8 cellular contexts compared by ENCODE assay signal in genomic region chr22:50473088-50473487, GRCh38. TPM values are rescaled to one million over a fixed set of nuclear protein-coding genes. Genes with fewer than 3 reads are reported as not detected.
A peak's percentile ranks its signal among the peaks of the same experiment; 100 is the strongest.
DNase-seq lines count a peak whose midpoint lies in the region; ATAC-seq and TF ChIP-seq lines count a peak whose summit lies in the region.

No MANE protein-coding gene starts in this region.

- CTCF ChIA-PET in PC-9 (lab: Charles Lee) = no interaction called here

- no peaks in the 10 kb centered on the region for H3K9me2 ChIP-seq in PC-9 (ENCODE audit: insufficient read depth)

- H3K4me3 ChIP-seq in GM12875 (ENCODE audit: low read depth, low read length) = peak overlapping the region; percentile 74
- peak overlapping the region; percentile 77; the same call in 1 of the 2 replicates for H3K4me3 ChIP-seq in PC-9
- no peak overlapping the region for H3K4me3 ChIP-seq in astrocyte of the cerebellum (ENCODE audit: low read depth, low read length)
- H3K4me3 ChIP-seq in testis = no peak overlapping the region

- no peaks in the 10 kb centered on the region for H3K27me3 ChIP-seq in PC-9 (ENCODE audit: insufficient read depth, low read depth)
- no peaks in the 10 kb centered on the region for H3K27me3 ChIP-seq in testis

- no peak for TF ChIP-seq POLR2A in testis (IDR thresholded peaks at IDR 0.05)

- H2AFZ ChIP-seq in PC-9 = no peak overlapping the region

- 76 to 77% methylated on average over 6 of the region's 6 CpGs for WGBS in testis, 2 donors

- peak overlapping the region; percentile 88 to 95 (median 92) for H3K4me3 Mint-ChIP-seq in naive B cell

- H3K4me1 Mint-ChIP-seq in naive B cell = peaks cover 53 to 76% (median 66%) of the 10 kb centered on the region in 3 donors

- intact Hi-C loops in PC-9 (cut with micrococcal nuclease; ENCODE audit: unreplicated experiment) (no loop called here), testis (cut with DNase I; ENCODE audit: low total_unique reads) (no loop called here)

- BruUV-seq in PC-9 (replicated peaks; lab: Mats Ljungman, UMichigan) = no TSS peak

- H4K20me1 ChIP-seq in PC-9 (ENCODE audit: insufficient read depth) = peaks cover 61% of the 10 kb centered on the region

- TF ChIP-seq CTCF in GM12875 (IDR thresholded peaks at IDR 0.05; ENCODE audit: borderline replicate concordance, insufficient read depth, low read depth, low read length) = peak; percentile 72
- peak; percentile 66 for TF ChIP-seq CTCF in PC-9 (conservative IDR thresholded peaks at IDR 0.05)
- TF ChIP-seq CTCF in astrocyte of the cerebellum (IDR thresholded peaks at IDR 0.05; ENCODE audit: low read depth, low read length, missing control alignments) = peak; percentile 30
- no peak for TF ChIP-seq CTCF in testis (IDR thresholded peaks at IDR 0.05)

- POLR2A ChIA-PET in PC-9 (lab: Charles Lee; ENCODE audit: unreplicated experiment) = interaction anchor here (0.6 kb wide), 1 partner anchor 12 kb away, joined by 3 read pairs; no protein-coding TSS in a partner anchor

- H3K4me2 ChIP-seq in PC-9 = peak overlapping the region; percentile 87

- H3K4me1 ChIP-seq in PC-9 (replicated peaks; ENCODE audit: insufficient read depth) (peaks cover 60% of the 10 kb centered on the region), testis (peaks cover 19% of the 10 kb centered on the region)

- no peaks in the 10 kb centered on the region for H3K27me3 Mint-ChIP-seq in naive B cell

- H3K27ac ChIP-seq in PC-9 (no peak overlapping the region), testis (no peak overlapping the region)

- peaks cover 47% of the 10 kb centered on the region for H3F3A ChIP-seq in PC-9 (ENCODE audit: insufficient read depth, low read depth)

- in situ Hi-C loops in astrocyte of the cerebellum (cut with HindIII; ENCODE audit: low sequenced_read_pairs) = no loop called here

- H3K27ac Mint-ChIP-seq in naive B cell = peak overlapping the region; percentile 54 to 98 (median 92)

- H3K36me3 ChIP-seq in PC-9 (ENCODE audit: low read depth) = no peaks in the 10 kb centered on the region
- H3K36me3 ChIP-seq in testis (ENCODE audit: low read depth, missing control alignments) = no peaks in the 10 kb centered on the region

- ATAC-seq in naive B cell (ENCODE audit: low read depth in 2 of 2) (no peak), HG03520 (IDR thresholded peaks at IDR 0.05; ENCODE audit: unreplicated experiment) (no peak)

- H3K9me3 Mint-ChIP-seq in naive B cell = peaks cover 0 to 2% (median 0%) of the 10 kb centered on the region in 7 donors

- no peaks in the 10 kb centered on the region for H3K9me3 ChIP-seq in PC-9 (ENCODE audit: insufficient read depth, low read depth)
- no peaks in the 10 kb centered on the region for H3K9me3 ChIP-seq in testis

- peak in 1 of 2 experiments; percentile 43 for DNase-seq in PC-9
- no peak for DNase-seq in astrocyte of the cerebellum (ENCODE audit: low read depth)
- peak; percentile 28 for DNase-seq in naive B cell
- no peak for DNase-seq in testis
- no peak for DNase-seq in NCI-H526 treated with DMSO at 0.1 percent for 48 hours (lab: John Stamatoyannopoulos, UW)
- no peak for DNase-seq in Ammon's horn (ENCODE audit: low spot score)

- H3K36me3 Mint-ChIP-seq in naive B cell = no peaks in the 10 kb centered on the region

- H3K79me2 ChIP-seq in PC-9 (ENCODE audit: low read depth) = peaks cover 62% of the 10 kb centered on the region

RNA-seq across cellular contexts. Expression of gene SBF1, which starts 1.7 kb away (rescaled TPM):
- 85.2 and 104 TPM in 2 replicates for total RNA-seq in PC-9 (2021)
- 10 to 100 TPM in 4 of 6 donors, 1 to 10 TPM in 2; 6.9 to 26.6 (median 11.4) TPM for polyA plus RNA-seq in naive B cell (ENCODE audit: low read depth in 6 of 6)
- 100 to 1,000 TPM; 201 to 208 TPM for total RNA-seq in testis
- polyA plus RNA-seq in testis (ENCODE audit: insufficient read depth, low read depth, low replicate concordance) = 239 TPM

RNA-seq across cellular contexts. Expression of gene ADM2, which starts 8.3 kb away (rescaled TPM):
- total RNA-seq in PC-9 (2021) (7.2 and 10.5 TPM in 2 replicates), testis (1 to 10 TPM; 1.0 to 1.9 TPM)
- polyA plus RNA-seq in naive B cell (ENCODE audit: low read depth in 6 of 6) (under 1 TPM in 3 of 6 donors, not detected in 3; 0.08 to 0.86 (median 0.20) TPM), testis (ENCODE audit: insufficient read depth, low read depth, low replicate concordance) (0.99 TPM)

RNA-seq across cellular contexts. Expression of gene MIOX, which starts 13.6 kb away (rescaled TPM):
- total RNA-seq in PC-9 (2021) (1.4 and 1.5 TPM in 2 replicates), testis (under 1 TPM; 0.24 to 0.25 TPM)
- polyA plus RNA-seq in naive B cell (ENCODE audit: low read depth in 6 of 6) (not detected), testis (ENCODE audit: insufficient read depth, low read depth, low replicate concordance) (not detected)

RNA-seq across cellular contexts. Expression of gene LMF2, which starts 34.4 kb away (rescaled TPM):
- total RNA-seq in PC-9 (2021) (37.3 and 52.2 TPM in 2 replicates), testis (100 to 1,000 TPM in 1 of 2 donors, 10 to 100 TPM in 1; 95.4 to 109 TPM)
- polyA plus RNA-seq in naive B cell (ENCODE audit: low read depth in 6 of 6) (10 to 100 TPM in 3 of 6 donors, 1 to 10 TPM in 3; 6.4 to 20.9 (median 10.1) TPM), testis (ENCODE audit: insufficient read depth, low read depth, low replicate concordance) (59.7 TPM)

RNA-seq across cellular contexts. Expression of gene NCAPH2, which starts 34.9 kb away (rescaled TPM):
- total RNA-seq in PC-9 (2021) (58.8 and 62.9 TPM in 2 replicates), testis (10 to 100 TPM; 88.5 to 89.2 TPM)
- polyA plus RNA-seq in naive B cell (ENCODE audit: low read depth in 6 of 6) (10 to 100 TPM; 33.9 to 43.3 (median 37.6) TPM), testis (ENCODE audit: insufficient read depth, low read depth, low replicate concordance) (67.4 TPM)

Comparison
In these comparisons a context has a peak if more than half of its experiments do, and no peak if none do; other contexts are left out.
1. H3K4me3 ChIP-seq: peak in GM12875 (single experiment) and PC-9 (single experiment); none in astrocyte of the cerebellum (single experiment) and testis (0 of 2).
2. CTCF ChIP-seq: peak in GM12875 (single experiment), PC-9 (single experiment) and astrocyte of the cerebellum (single experiment); none in testis (0 of 3).